In genomic region chr11:64856382-64857227, GRCh38 we compare ENCODE assay signal across 8 cellular contexts. TPM values are rescaled to one million over a fixed set of nuclear protein-coding genes. Genes with fewer than 3 reads are reported as not detected.
DNase-seq lines count a peak whose midpoint lies in the region; ATAC-seq and TF ChIP-seq lines count a peak whose summit lies in the region.

No MANE protein-coding gene starts in this region.

- no peak for TF ChIP-seq CTCF in fibroblast of villous mesenchyme (IDR thresholded peaks at IDR 0.05; ENCODE audit: insufficient read depth, low read depth, low read length)

- ATAC-seq in GM18873 (IDR thresholded peaks at IDR 0.05; ENCODE audit: low FRiP score, unreplicated experiment): no peak

- H3K4me3 ChIP-seq in fibroblast of villous mesenchyme (ENCODE audit: low read depth, low read length): no peak overlapping the region

- DNase-seq in AG20443 (ENCODE audit: low spot score) (peak; percentile 81), LHCN-M2 (ENCODE audit: low read depth) (peak; percentile 96), fibroblast of villous mesenchyme (ENCODE audit: low read depth) (peak; percentile 88), renal cortical epithelial cell (ENCODE audit: low read depth) (peak; percentile 90), NCI-H446 treated with DMSO at 0.1 percent for 48 hours (lab: John Stamatoyannopoulos, UW) (no peak)
- peak; percentile 55 for DNase-seq in activated CD8-positive, alpha-beta memory T cell treated with anti-CD3 and anti-CD28 coated beads, Interleukin-2, amount 50 U/mL, for 4 hours
- no peak for DNase-seq in central memory CD4-positive, alpha-beta T cell

RNA-seq across cellular contexts. Expression of gene CDC42BPG, which starts 12.2 kb away (rescaled TPM):
- total RNA-seq in LHCN-M2 (2014; rRNA removed): 0.11 TPM in 1 of 2 replicates, not detected in the other
- polyA plus RNA-seq in LHCN-M2 (2012): 0.06 TPM
- total RNA-seq in fibroblast of villous mesenchyme: under 0.01 TPM in 2 replicates
- total RNA-seq in renal cortical epithelial cell: 8.7 and 9.4 TPM in 2 replicates

RNA-seq across cellular contexts. Expression of gene EHD1, which starts 21.8 kb away (rescaled TPM):
- 73.5 and 84.6 TPM in 2 replicates for total RNA-seq in LHCN-M2 (2014; rRNA removed)
- 114 TPM for polyA plus RNA-seq in LHCN-M2 (2012)
- 80.2 and 93.7 TPM in 2 replicates for total RNA-seq in fibroblast of villous mesenchyme
- total RNA-seq in renal cortical epithelial cell: 103 and 181 TPM in 2 replicates

RNA-seq across cellular contexts. Expression of gene MEN1, which starts 46.3 kb away (rescaled TPM):
- total RNA-seq in LHCN-M2 (2014; rRNA removed) (19.8 and 25.3 TPM in 2 replicates), fibroblast of villous mesenchyme (13.5 and 17.7 TPM in 2 replicates), renal cortical epithelial cell (7.5 and 34.4 TPM in 2 replicates)
- 19.2 TPM for polyA plus RNA-seq in LHCN-M2 (2012)

RNA-seq across cellular contexts. Expression of gene MAP4K2, which starts 53.6 kb away (rescaled TPM):
- total RNA-seq in LHCN-M2 (2014; rRNA removed): 10.8 and 11.3 TPM in 2 replicates
- 7.6 TPM for polyA plus RNA-seq in LHCN-M2 (2012)
- total RNA-seq in fibroblast of villous mesenchyme: 10.8 and 16.4 TPM in 2 replicates
- total RNA-seq in renal cortical epithelial cell: 13.2 and 16.0 TPM in 2 replicates

Comparison
In these comparisons a context has a peak if more than half of its experiments do, and no peak if none do; other contexts are left out.
1. DNase-seq: peak in AG20443 (single experiment), LHCN-M2 (single experiment), activated CD8-positive, alpha-beta memory T cell treated with anti-CD3 and anti-CD28 coated beads, Interleukin-2, amount 50 U/mL, for 4 hours (single experiment), fibroblast of villous mesenchyme (single experiment) and renal cortical epithelial cell (single experiment); none in NCI-H446 treated with DMSO at 0.1 percent for 48 hours (single experiment) and central memory CD4-positive, alpha-beta T cell (single experiment).